ENCODE assay signal across 8 cellular contexts in genomic region chr14:24443053-24443683, GRCh38. TPM values are rescaled to one million over a fixed set of nuclear protein-coding genes. Genes with fewer than 3 reads are reported as not detected.
A peak's percentile ranks its signal among the peaks of the same experiment; 100 is the strongest.
DNase-seq lines count a peak whose midpoint lies in the region; ATAC-seq, FAIRE-seq and TF ChIP-seq lines count a peak whose summit lies in the region.

No MANE protein-coding gene starts in this region.

- POLR2A ChIA-PET in RWPE1 (lab: Yijun Ruan, JAX; ENCODE audit: low non-redundant PET), result no interaction called here

- DNase-seq in GM06990 (ENCODE audit: extremely low read depth, insufficient read length) (no peak), RWPE1 (ENCODE audit: low spot score) (no peak), prostate gland (ENCODE audit: low spot score) (no peak), RCC 7860 (ENCODE audit: low spot score) (no peak)
- DNase-seq in activated CD4-positive, CD25-positive, alpha-beta regulatory T cell (lab: John Stamatoyannopoulos, UW), result no peak

- 2 to 7% methylated on average over 7 of the region's 7 CpGs for WGBS in esophagus, 2 donors
- WGBS in prostate gland, result 3% methylated on average over 7 of the region's 7 CpGs

- FAIRE-seq in RCC 7860 (lab: Jason Lieb, UNC), result no peak

- H3K4me3 ChIP-seq in GM06990 (replicated peaks; ENCODE audit: low read depth, low read length), result peak overlapping the region; percentile 86
- H3K4me3 ChIP-seq in esophagus (ENCODE audit: low read depth in 1 of 2, low read length in 2 of 2), result peak overlapping the region; percentile 69 to 72
- H3K4me3 ChIP-seq in prostate gland, result peak overlapping the region; percentile 67 to 79

- intact Hi-C loops in prostate gland (cut with DNase I), result loop anchor here (5.0 kb wide), 1 partner anchor 201 kb away; the partner anchor contains the start of gene TINF2

- H3K27me3 ChIP-seq in GM06990 (replicated peaks; ENCODE audit: control insufficient read depth, insufficient read depth, low read length), result no peaks in the 10 kb centered on the region
- no peaks in the 10 kb centered on the region for H3K27me3 ChIP-seq in esophagus (ENCODE audit: control insufficient read depth in 1 of 2, insufficient read depth in 2 of 2, low read length in 2 of 2)
- no peaks in the 10 kb centered on the region for H3K27me3 ChIP-seq in prostate gland (replicated peaks; ENCODE audit: insufficient read depth)

- CTCF ChIA-PET in RWPE1 (lab: Yijun Ruan, JAX), result interaction anchor here (0.6 to 0.7 kb wide), 2 partner anchors 335 to 1380 kb away, joined by 4 to 5 read pairs; no protein-coding TSS in a partner anchor

- no peak for TF ChIP-seq CTCF in GM06990 (IDR thresholded peaks at IDR 0.05; ENCODE audit: insufficient read depth, low read length, poor library complexity, severe bottlenecking)
- no peak for TF ChIP-seq CTCF in RWPE1 (conservative IDR thresholded peaks at IDR 0.05; ENCODE audit: low read depth)
- no peak for TF ChIP-seq CTCF in prostate gland (IDR thresholded peaks at IDR 0.05)

- no peak for TF ChIP-seq POLR2A in prostate gland (IDR thresholded peaks at IDR 0.05)

- H3K4me1 ChIP-seq in esophagus (ENCODE audit: control insufficient read depth in 2 of 2, insufficient read depth in 2 of 2, low read length in 1 of 2), result peaks cover 0 to 2% of the 10 kb centered on the region in 2 donors
- H3K4me1 ChIP-seq in prostate gland (replicated peaks), result peaks cover 6% of the 10 kb centered on the region

- peaks cover 18% of the 10 kb centered on the region for H3K36me3 ChIP-seq in GM06990 (ENCODE audit: control insufficient read depth, insufficient read depth, low read length)
- peaks cover 0 to 17% of the 10 kb centered on the region in 2 donors for H3K36me3 ChIP-seq in esophagus (ENCODE audit: control insufficient read depth in 2 of 2, insufficient read depth in 2 of 2, low read length in 1 of 2)
- peaks cover 0 to 13% of the 10 kb centered on the region in 2 donors for H3K36me3 ChIP-seq in prostate gland

- H3K9me3 ChIP-seq in esophagus (ENCODE audit: control insufficient read depth in 2 of 2, insufficient read depth in 1 of 2, low read depth in 1 of 2, low read length in 1 of 2) (no peaks in the 10 kb centered on the region), prostate gland (no peaks in the 10 kb centered on the region)

- peak overlapping the region; percentile 98 for H3K27ac ChIP-seq in RWPE1
- H3K27ac ChIP-seq in esophagus (ENCODE audit: low read depth in 2 of 2, low read length in 1 of 2), result peak overlapping the region; percentile 100
- peak overlapping the region; percentile 98 to 99 for H3K27ac ChIP-seq in prostate gland

- ATAC-seq in GM19035 (IDR thresholded peaks at IDR 0.05; ENCODE audit: unreplicated experiment) (no peak), HG03354 (IDR thresholded peaks at IDR 0.05; ENCODE audit: poor library complexity, severe bottlenecking, unreplicated experiment) (no peak)

RNA-seq across cellular contexts. Expression of gene SDR39U1, which starts 0.6 kb away (rescaled TPM):
- polyA plus RNA-seq in esophagus, result 10 to 100 TPM; 38.1 to 39.8 TPM
- 10 to 100 TPM; 49.5 to 64.4 TPM for total RNA-seq in prostate gland

RNA-seq across cellular contexts. Expression of gene KHNYN, which starts 13.4 kb away (rescaled TPM):
- 10 to 100 TPM; 20.8 to 24.4 TPM for polyA plus RNA-seq in esophagus
- total RNA-seq in prostate gland, result 10 to 100 TPM; 57.0 to 91.2 TPM

RNA-seq across cellular contexts. Expression of gene CBLN3, which starts 13.7 kb away (rescaled TPM):
- under 1 TPM; 0.75 to 0.86 TPM for polyA plus RNA-seq in esophagus
- 10 to 100 TPM in 1 of 2 donors, 1 to 10 TPM in 1; 2.4 to 11.1 TPM for total RNA-seq in prostate gland

RNA-seq across cellular contexts. Expression of gene NYNRIN, which starts 44.4 kb away (rescaled TPM):
- 1 to 10 TPM; 4.8 to 5.6 TPM for polyA plus RNA-seq in esophagus
- total RNA-seq in prostate gland, result 10 to 100 TPM; 10.5 to 26.5 TPM
